In the genomic region with DNA sequence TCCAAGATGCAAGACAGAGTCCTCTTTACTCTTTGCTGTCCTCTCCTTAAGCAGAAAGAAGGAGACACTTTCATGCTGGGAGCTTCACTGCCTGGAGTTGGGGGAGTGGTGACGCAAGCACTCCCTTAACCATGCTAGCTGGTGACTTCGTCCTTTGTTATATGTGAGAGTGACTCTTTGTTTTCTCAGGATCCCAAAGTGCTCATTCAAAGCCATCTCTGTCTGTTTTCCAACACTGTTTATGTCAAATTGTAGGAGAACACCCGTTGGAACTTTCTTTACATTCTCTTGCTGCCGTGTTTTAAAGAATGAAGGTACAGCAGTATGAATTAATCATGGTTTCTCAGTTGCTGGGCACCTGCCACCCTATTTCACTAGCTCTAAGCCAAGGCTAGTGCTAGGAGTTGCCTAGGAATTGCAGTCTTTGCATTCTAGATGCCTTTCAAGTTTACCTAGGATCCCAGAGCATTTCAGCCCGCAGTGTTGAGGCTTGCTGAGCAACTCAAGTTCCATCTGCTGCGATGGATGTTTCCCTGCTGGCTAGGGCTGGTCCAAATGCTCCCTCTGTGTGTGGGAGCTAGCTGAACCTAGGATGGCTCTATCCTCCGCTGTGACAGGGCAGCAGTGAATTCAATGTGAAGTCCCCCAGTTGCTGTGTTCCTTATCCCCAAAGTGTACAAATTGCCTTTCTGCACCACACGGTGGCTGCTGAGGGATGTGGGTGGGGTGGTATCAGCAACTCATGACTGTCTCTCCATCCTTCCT, we compare ENCODE assay signal across 24 cellular contexts.
A peak's percentile ranks its signal among the peaks of the same experiment; 100 is the strongest.
DNase-seq lines count a peak whose midpoint lies in the region; ATAC-seq and TF ChIP-seq lines count a peak whose summit lies in the region.
"Had no signal": no experiment of that assay in that cellular context is flagged by ENCODE, and none has a peak within 500 bp of the region (broad histone marks: within the 10 kb centered on the region; RNA-seq: fewer than 3 reads in every experiment).

No MANE protein-coding gene starts in this region.

- H3K4me1 ChIP-seq in left lung: no peaks in the 10 kb centered on the region
- no peaks in the 10 kb centered on the region for H3K4me1 ChIP-seq in ascending aorta
- H3K4me1 ChIP-seq: BLaER1 treated with 17β-estradiol and CSF1 and Interleukin-3, amounts not matched to agents 10 nM and 100 nM; esophagus muscularis mucosa; transverse colon had no signal

- ATAC-seq in left lung: no peak
- ATAC-seq: heart right ventricle had no signal

- H3K27me3 ChIP-seq in layer of hippocampus (ENCODE audit: control insufficient read depth, insufficient read depth, low read length): no peaks in the 10 kb centered on the region
- H3K27me3 ChIP-seq in left lung: no peaks in the 10 kb centered on the region
- no peaks in the 10 kb centered on the region for H3K27me3 ChIP-seq in ascending aorta
- H3K27me3 ChIP-seq: BLaER1 treated with 17β-estradiol and CSF1 and Interleukin-3, amounts not matched to agents 10 nM and 100 nM; esophagus muscularis mucosa; heart right ventricle; neutrophil; transverse colon had no signal

- TF ChIP-seq CTCF in NB4 (IDR thresholded peaks at IDR 0.05; ENCODE audit: low read depth, low read length) (no peak), left lung (IDR thresholded peaks at IDR 0.05) (no peak), ascending aorta (IDR thresholded peaks at IDR 0.05) (no peak)

- H3K4me3 ChIP-seq in NB4 (ENCODE audit: low read depth, low read length): no peak overlapping the region
- no peak overlapping the region for H3K4me3 ChIP-seq in left lung
- no peak overlapping the region for H3K4me3 ChIP-seq in ascending aorta
- H3K4me3 ChIP-seq: BLaER1 treated with 17β-estradiol and CSF1 and Interleukin-3, amounts not matched to agents 10 nM and 100 nM; esophagus muscularis mucosa; heart right ventricle; left ventricle myocardium inferior; transverse colon had no signal

- no peaks in the 10 kb centered on the region for H3K36me3 ChIP-seq in left lung
- H3K36me3 ChIP-seq in ascending aorta: no peaks in the 10 kb centered on the region
- H3K36me3 ChIP-seq: esophagus muscularis mucosa, heart right ventricle, left ventricle myocardium inferior, neutrophil had no signal

- H3K9me3 ChIP-seq in left lung: no peaks in the 10 kb centered on the region
- no peaks in the 10 kb centered on the region for H3K9me3 ChIP-seq in ascending aorta
- H3K9me3 ChIP-seq: esophagus muscularis mucosa, left ventricle myocardium inferior, neutrophil, transverse colon had no signal

- DNase-seq in NB4 (ENCODE audit: low read depth) (peak; percentile 3), cerebellum (ENCODE audit: low spot score) (peak; percentile 57), superior temporal gyrus (ENCODE audit: extremely low spot score) (peak; percentile 83), left lung (no peak), NCI-H1930 (lab: John Stamatoyannopoulos, UW) (no peak), ascending aorta (ENCODE audit: low spot score in 2 of 2) (no peak)
- DNase-seq: activated CD4-positive, alpha-beta T cell treated with anti-CD3 and anti-CD28 coated beads, Interleukin-2, amount 10 ng/mL, durations not matched to agents 7 days and 5 days; activated effector memory CD4-positive, alpha-beta T cell treated with anti-CD3 and anti-CD28 coated beads, Interleukin-2, amount 50 U/mL, for 16 hours; activated T-cell treated with anti-CD3 and anti-CD28 coated beads, Interleukin-2, amount 50 U/mL, for 24 hours; DMS53; foreskin fibroblast; heart right ventricle; left ventricle myocardium inferior; NCI-H1105; NCI-H187 treated with DMSO at 0.1 percent for 48 hours; NCI-H2171 treated with DMSO at 0.1 percent for 48 hours; NCI-H510A; stimulated activated CD4-positive, alpha-beta T cell treated with anti-CD3 and anti-CD28 coated beads, Interleukin-4, amount 100 ng/mL, for 24 hours; SW 1271; transverse colon had no signal

- TF ChIP-seq POLR2A in NB4 (IDR thresholded peaks at IDR 0.05; ENCODE audit: extremely low read depth, insufficient read length): no peak

- intact Hi-C loops in left lung (cut with DNase I) (no loop called here), ascending aorta (cut with DNase I) (no loop called here)

- H3K27ac ChIP-seq in layer of hippocampus (ENCODE audit: low read depth, low read length) (peak overlapping the region; percentile 91), left lung (no peak overlapping the region), ascending aorta (no peak overlapping the region)
- H3K27ac ChIP-seq: BLaER1 treated with 17β-estradiol and CSF1 and Interleukin-3, amounts not matched to agents 10 nM and 100 nM; esophagus muscularis mucosa; heart right ventricle; left ventricle myocardium inferior; neutrophil; transverse colon had no signal

Comparison
In these comparisons a context has a peak if more than half of its experiments do, and no peak if none do; other contexts are left out.
1. DNase-seq: peak in NB4 (single experiment), cerebellum (single experiment) and superior temporal gyrus (single experiment); none in left lung (0 of 2), NCI-H1930 (0 of 2) and ascending aorta (0 of 2).